Comparison of ENCODE assay signal across 8 cellular contexts in the genomic region with DNA sequence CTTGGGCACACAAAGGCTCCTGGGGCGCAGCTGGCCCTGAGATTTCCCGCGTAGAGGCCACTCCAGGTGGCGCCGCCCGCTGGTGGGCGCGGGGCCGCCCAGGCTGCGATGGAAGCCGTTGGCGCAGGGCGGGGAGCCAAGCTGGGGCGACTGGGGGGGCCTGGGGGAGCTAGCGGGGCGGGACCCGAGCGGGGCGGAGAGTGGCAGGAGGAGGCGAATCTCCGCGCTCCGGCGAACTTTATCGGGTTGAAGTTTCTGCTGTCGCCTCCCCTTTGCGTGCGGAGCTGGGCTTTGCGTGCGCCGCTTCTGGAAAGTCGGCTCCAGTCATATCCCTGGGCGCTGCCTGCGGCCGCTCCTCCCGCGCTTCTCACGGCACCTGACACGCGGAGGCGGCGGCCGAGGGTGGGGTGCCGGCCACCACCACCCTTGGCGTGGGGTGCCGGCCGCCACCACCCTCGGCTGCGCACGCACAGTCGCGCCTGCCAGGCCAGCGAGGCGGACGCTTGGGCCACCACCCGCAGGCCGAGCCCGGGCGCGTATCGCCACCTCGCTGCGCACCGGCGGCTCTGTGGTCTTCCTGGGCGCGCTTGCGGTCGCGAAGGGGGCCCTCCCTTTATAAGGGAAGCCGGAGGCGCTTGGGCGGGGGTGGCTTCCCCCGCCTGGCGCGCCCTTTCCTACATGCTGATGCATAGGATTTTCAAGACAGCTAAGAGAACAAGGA. TPM values are rescaled to one million over a fixed set of nuclear protein-coding genes. Genes with fewer than 3 reads are reported as not detected.
DNase-seq lines count a peak whose midpoint lies in the region; ATAC-seq and TF ChIP-seq lines count a peak whose summit lies in the region.

No MANE protein-coding gene starts in this region.

- H3K27me3 Mint-ChIP-seq in CD4-positive, alpha-beta memory T cell = peaks cover 30 to 35% of the 10 kb centered on the region in 2 donors
- peaks cover 10 to 23% (median 17%) of the 10 kb centered on the region in 3 donors for H3K27me3 Mint-ChIP-seq in immature natural killer cell (ENCODE audit: low read depth in 3 of 3)

- H3K36me3 ChIP-seq in CD4-positive, alpha-beta memory T cell (ENCODE audit: insufficient read depth, low read length) = no peaks in the 10 kb centered on the region
- H3K36me3 ChIP-seq in RWPE2 (ENCODE audit: low read depth) = no peaks in the 10 kb centered on the region

- CTCF ChIA-PET in CD4-positive, alpha-beta memory T cell (lab: Charles Lee; ENCODE audit: partially characterized antibody) = no interaction called here

- no peak overlapping the region for H3K27ac ChIP-seq in CD4-positive, alpha-beta memory T cell (ENCODE audit: low read depth, low read length)
- H3K27ac ChIP-seq in RWPE2 (ENCODE audit: poor library complexity, severe bottlenecking) = no peak overlapping the region

- ATAC-seq in GM19372 (IDR thresholded peaks at IDR 0.05; ENCODE audit: low read depth, unreplicated experiment) = peak; percentile 54
- ATAC-seq in HG03565 (IDR thresholded peaks at IDR 0.05; ENCODE audit: unreplicated experiment) = peak; percentile 37
- ATAC-seq in RWPE2 (ENCODE audit: low read depth) = peak; percentile 47

- peaks cover 5% of the 10 kb centered on the region for H3K4me1 ChIP-seq in CD4-positive, alpha-beta memory T cell (ENCODE audit: insufficient read depth, low read length)
- no peaks in the 10 kb centered on the region for H3K4me1 ChIP-seq in RWPE2 (ENCODE audit: insufficient read depth, poor library complexity, severe bottlenecking)

- no peak overlapping the region for H3K27ac Mint-ChIP-seq in CD4-positive, alpha-beta memory T cell
- H3K27ac Mint-ChIP-seq in immature natural killer cell = no peak overlapping the region

- in situ Hi-C loops in astrocyte of the spinal cord (cut with HindIII; ENCODE audit: low sequenced_read_pairs) = no loop called here

- peaks cover 0 to 4% of the 10 kb centered on the region in 2 donors for H3K36me3 Mint-ChIP-seq in CD4-positive, alpha-beta memory T cell
- no peaks in the 10 kb centered on the region for H3K36me3 Mint-ChIP-seq in immature natural killer cell

- intact Hi-C loops in CD4-positive, alpha-beta memory T cell (cut with micrococcal nuclease) = no loop called here

- H3K4me1 Mint-ChIP-seq in CD4-positive, alpha-beta memory T cell = peaks cover 6 to 32% (median 15%) of the 10 kb centered on the region in 4 donors
- H3K4me1 Mint-ChIP-seq in immature natural killer cell = peaks cover 7 to 9% of the 10 kb centered on the region in 2 donors

- TF ChIP-seq CTCF in RWPE2 (IDR thresholded peaks at IDR 0.05; ENCODE audit: poor library complexity, severe bottlenecking) (peak; percentile 61), astrocyte of the spinal cord (IDR thresholded peaks at IDR 0.05; ENCODE audit: low read depth, low read length) (peak; percentile 27)

- peaks cover 15% of the 10 kb centered on the region for H3K27me3 ChIP-seq in CD4-positive, alpha-beta memory T cell (ENCODE audit: insufficient read depth, low read length)
- H3K27me3 ChIP-seq in RWPE2 (ENCODE audit: insufficient read depth, poor library complexity, severe bottlenecking) = peaks cover 43% of the 10 kb centered on the region

- peak overlapping the region in 5 of 8 donors; percentile 35 to 69 (median 58) for H3K4me3 Mint-ChIP-seq in CD4-positive, alpha-beta memory T cell
- H3K4me3 Mint-ChIP-seq in immature natural killer cell = peak overlapping the region in 4 of 5 donors; percentile 32 to 50 (median 46)

- H3K9me3 Mint-ChIP-seq in CD4-positive, alpha-beta memory T cell = no peaks in the 10 kb centered on the region
- H3K9me3 Mint-ChIP-seq in immature natural killer cell = no peaks in the 10 kb centered on the region

- DNase-seq in CD4-positive, alpha-beta memory T cell = no peak
- DNase-seq in RWPE2 (ENCODE audit: low spot score) = peak; percentile 69
- DNase-seq in astrocyte of the spinal cord (ENCODE audit: low read depth, low spot score) = peak; percentile 84
- DNase-seq in immature natural killer cell = no peak
- peak; percentile 68 for DNase-seq in stimulated activated CD4-positive, alpha-beta T cell treated with anti-CD3 and anti-CD28 coated beads, Interleukin-12 subunit alpha, Interleukin-12 subunit beta, amount 100 ng/mL, for 4 hours
- no peak for DNase-seq in NCI-H187 treated with DMSO at 0.1 percent for 48 hours (lab: John Stamatoyannopoulos, UW)

- no peaks in the 10 kb centered on the region for H3K9me3 ChIP-seq in CD4-positive, alpha-beta memory T cell (ENCODE audit: control insufficient read depth in 1 of 2, low read length in 2 of 2)
- no peaks in the 10 kb centered on the region for H3K9me3 ChIP-seq in RWPE2 (ENCODE audit: severe bottlenecking)

- POLR2A ChIA-PET in CD4-positive, alpha-beta memory T cell (lab: Charles Lee; ENCODE audit: partially characterized antibody) = no interaction called here

- no peak overlapping the region for H3K4me3 ChIP-seq in CD4-positive, alpha-beta memory T cell (ENCODE audit: low read length in 2 of 2)
- H3K4me3 ChIP-seq in RWPE2 (ENCODE audit: severe bottlenecking) (peak overlapping the region; percentile 35), astrocyte of the spinal cord (ENCODE audit: low read depth, low read length) (peak overlapping the region; percentile 63)

RNA-seq across cellular contexts. Expression of gene CYP1B1, which starts 0.9 kb away (rescaled TPM):
- 1 to 10 TPM; 5.8 to 6.4 TPM for total RNA-seq in CD4-positive, alpha-beta memory T cell
- polyA plus RNA-seq in CD4-positive, alpha-beta memory T cell = under 1 TPM in 1 of 2 donors, not detected in 1; 0.04 TPM
- 1 to 10 TPM in 2 of 3 donors, under 1 TPM in 1; 0.49 to 1.7 (median 1.2) TPM for polyA plus RNA-seq in immature natural killer cell

Comparison
In these comparisons a context has a peak if more than half of its experiments do, and no peak if none do; other contexts are left out.
1. DNase-seq: peak in RWPE2 (single experiment), astrocyte of the spinal cord (single experiment) and stimulated activated CD4-positive, alpha-beta T cell treated with anti-CD3 and anti-CD28 coated beads, Interleukin-12 subunit alpha, Interleukin-12 subunit beta, amount 100 ng/mL, for 4 hours (single experiment); none in CD4-positive, alpha-beta memory T cell (0 of 5), immature natural killer cell (0 of 3) and NCI-H187 treated with DMSO at 0.1 percent for 48 hours (single experiment).
2. H3K4me3 ChIP-seq: peak in RWPE2 (single experiment) and astrocyte of the spinal cord (single experiment); none in CD4-positive, alpha-beta memory T cell (0 of 2).
3. Peak in every context shown above with its lines, with median percentiles within 50 percentile points of each other: ATAC-seq.